Comparison of ENCODE assay signal across 30 cellular contexts in genomic region chr9:136336156-136336860, GRCh38. TPM values are rescaled to one million over a fixed set of nuclear protein-coding genes. Genes with fewer than 3 reads are reported as not detected.
A peak's percentile ranks its signal among the peaks of the same experiment; 100 is the strongest.
DNase-seq lines count a peak whose midpoint lies in the region; ATAC-seq and TF ChIP-seq lines count a peak whose summit lies in the region.
"Had no signal": no experiment of that assay in that cellular context is flagged by ENCODE, and none has a peak within 500 bp of the region (broad histone marks: within the 10 kb centered on the region; RNA-seq: fewer than 3 reads in every experiment).

No MANE protein-coding gene starts in this region.

- H3K14ac ChIP-seq in IMR-90 (replicated peaks; ENCODE audit: low read depth, low read length) (no peak overlapping the region), mesenchymal stem cell (ENCODE audit: low read length in 2 of 2) (no peak overlapping the region)

- H3K4me2 ChIP-seq in IMR-90 (ENCODE audit: low read depth, low read length) (no peak overlapping the region), mesenchymal stem cell (ENCODE audit: low read length, poor library complexity, severe bottlenecking) (no peak overlapping the region), hepatocyte (no peak overlapping the region)

- H3K9me2 ChIP-seq in hepatocyte (replicated peaks; ENCODE audit: insufficient read depth) = no peaks in the 10 kb centered on the region

- H3K4me3 ChIP-seq in IMR-90 (ENCODE audit: insufficient read depth, low read depth, low read length) (no peak overlapping the region), brain microvascular endothelial cell (ENCODE audit: low read depth, low read length) (no peak overlapping the region), mesenchymal stem cell (ENCODE audit: insufficient read depth in 1 of 2, low read depth in 1 of 2, low read length in 2 of 2) (no peak overlapping the region), hepatocyte (no peak overlapping the region)
- H3K4me3 ChIP-seq: adrenal gland, breast epithelium, prostate gland, thoracic aorta, vagina had no signal

- no peak for TF ChIP-seq POLR2A in IMR-90 (IDR thresholded peaks at IDR 0.05; ENCODE audit: low read depth, low read length)

- whole genome bisulfite sequencing in IMR-90 (ENCODE audit: extremely low coverage in 2 of 2, insufficient read length in 1 of 2), 2 experiments = 75% methylated on average over 18 of the region's 30 CpGs; no CpG with 5 or more reads in 1 of the 2 experiments
- 77% methylated on average over 30 of the region's 30 CpGs for WGBS in mesenchymal stem cell
- 94% methylated on average over 24 of the region's 30 CpGs for WGBS in hepatocyte (ENCODE audit: low lambda C conversion rate, missing lambda C conversion rate)

- peak overlapping the region; percentile 73 for H3K27ac ChIP-seq in IMR-90 (ENCODE audit: insufficient read depth, low read length)
- no peak overlapping the region for H3K27ac ChIP-seq in brain microvascular endothelial cell
- H3K27ac ChIP-seq in mesenchymal stem cell (ENCODE audit: low read length, poor library complexity, severe bottlenecking) = no peak overlapping the region
- H3K27ac ChIP-seq in hepatocyte = no peak overlapping the region
- H3K27ac ChIP-seq: adrenal gland, prostate gland, thoracic aorta, vagina had no signal

- H2BK5ac ChIP-seq in IMR-90 (ENCODE audit: low read depth, low read length, poor library complexity, severe bottlenecking) = peak overlapping the region; percentile 46
- no peak overlapping the region for H2BK5ac ChIP-seq in mesenchymal stem cell (ENCODE audit: low read depth, low read length, poor library complexity, severe bottlenecking)

- H3K27me3 ChIP-seq in IMR-90 (ENCODE audit: control insufficient read depth, insufficient read depth, low read length) (no peaks in the 10 kb centered on the region), brain microvascular endothelial cell (replicated peaks) (no peaks in the 10 kb centered on the region), mesenchymal stem cell (ENCODE audit: control insufficient read depth in 1 of 2, insufficient read depth in 1 of 2, low read length in 2 of 2) (no peaks in the 10 kb centered on the region), hepatocyte (no peaks in the 10 kb centered on the region)
- H3K27me3 ChIP-seq: adrenal gland, breast epithelium, vagina had no signal

- H4K8ac ChIP-seq in IMR-90 (ENCODE audit: low read depth in 2 of 2, low read length in 2 of 2) (peak overlapping the region in 1 of 2 experiments; percentile 16; a peak in 1 of 4 replicates), mesenchymal stem cell (ENCODE audit: low read length) (no peak overlapping the region)

- TF ChIP-seq CTCF in IMR-90 (conservative IDR thresholded peaks at IDR 0.05; ENCODE audit: low read depth, low read length) = no peak
- no peak for TF ChIP-seq CTCF in brain microvascular endothelial cell (IDR thresholded peaks at IDR 0.05; ENCODE audit: low read depth, low read length, missing control alignments)
- TF ChIP-seq CTCF in hepatocyte (IDR thresholded peaks at IDR 0.05; ENCODE audit: poor library complexity) = no peak

- H2AK9ac ChIP-seq in IMR-90 (replicated peaks; ENCODE audit: low read depth, low read length, poor library complexity) = peak overlapping the region; percentile 74

- peaks cover 18% of the 10 kb centered on the region for H3K79me2 ChIP-seq in hepatocyte

- H2BK120ac ChIP-seq in IMR-90 (ENCODE audit: low read depth, low read length) (no peak overlapping the region), mesenchymal stem cell (ENCODE audit: low read depth, low read length) (no peak overlapping the region)

- H4K5ac ChIP-seq in IMR-90 (ENCODE audit: low read depth, low read length) = no peak overlapping the region

- H3K18ac ChIP-seq in IMR-90 (ENCODE audit: low read depth, low read length) (no peak overlapping the region; the same call in 1 of the 2 replicates), mesenchymal stem cell (ENCODE audit: low read depth in 1 of 2, low read length in 2 of 2) (no peak overlapping the region)

- peak; percentile 63 for DNase-seq in EH (ENCODE audit: low read depth)
- DNase-seq in IMR-90 = peak; percentile 60
- DNase-seq in brain microvascular endothelial cell = peak; percentile 38
- no peak for DNase-seq in mesenchymal stem cell
- no peak for DNase-seq in NK-92 treated with Interleukin-12 subunit alpha and Interleukin-12 subunit beta, amount 100 ng/mL, for 24 hours (lab: John Stamatoyannopoulos, UW)
- no peak for DNase-seq in activated T-cell treated with anti-CD3 and anti-CD28 coated beads, Interleukin-2, amount 50 U/mL, for 1 hour
- DNase-seq in stimulated activated CD4-positive, alpha-beta T cell treated with anti-CD3 and anti-CD28 coated beads, Interleukin-4, amount 100 ng/mL, for 4 hours = no peak
- no peak for DNase-seq in hepatocyte (ENCODE audit: low spot score)
- DNase-seq: activated CD4-positive, CD25-positive, alpha-beta regulatory T cell; activated CD8-positive, alpha-beta memory T cell treated with anti-CD3 and anti-CD28 coated beads, Interleukin-2, amount 10 ng/mL, durations not matched to agents 7 days and 5 days; activated naive CD4-positive, alpha-beta T cell treated with Interleukin-2 at 50 U/mL for 16 hours; activated T-cell treated with anti-CD3 and anti-CD28 coated beads, Interleukin-2, amount 50 U/mL, for 72 hours; CD4-positive, alpha-beta memory T cell; effector memory CD4-positive, alpha-beta T cell; foreskin melanocyte; KG1; mesendoderm; MM.1S; NCI-H1417 treated with DMSO at 0.1 percent for 48 hours; NCI-H2107; NCI-H446; OCI-M1; SW 1271 had no signal

- H2AFZ ChIP-seq in IMR-90 (replicated peaks; ENCODE audit: low read length, poor library complexity) (peak overlapping the region; percentile 43), mesenchymal stem cell (ENCODE audit: low read depth, low read length) (no peak overlapping the region), hepatocyte (no peak overlapping the region)

- H2BK12ac ChIP-seq in mesenchymal stem cell (ENCODE audit: low read length in 2 of 2) = no peak overlapping the region

- H3K9me1 ChIP-seq in IMR-90 (ENCODE audit: insufficient read depth, low read length) = peaks cover 6% of the 10 kb centered on the region; the same call in 1 of the 2 replicates

- H3K79me1 ChIP-seq in IMR-90 (ENCODE audit: low read depth in 1 of 2, low read length in 2 of 2) (peaks cover 4 to 78% of the 10 kb centered on the region in 2 experiments), mesenchymal stem cell (replicated peaks; ENCODE audit: low read length, poor library complexity, severe bottlenecking) (peaks cover 33% of the 10 kb centered on the region)

- BruUV-seq in IMR-90 (replicated peaks; lab: Mats Ljungman, UMichigan) = no TSS peak

- dilution Hi-C loops in IMR-90 (cut with HindIII; ENCODE audit: low sequenced_read_pairs, unreplicated experiment) = no loop called here

- H2AK5ac ChIP-seq in IMR-90 (ENCODE audit: low read depth, low read length) = peak overlapping the region; percentile 13; the same call in 1 of the 2 replicates
- H2AK5ac ChIP-seq in mesenchymal stem cell (ENCODE audit: low read length, severe bottlenecking) = peak overlapping the region; percentile 26

- POLR2A ChIA-PET in IMR-90 (lab: Charles Lee; ENCODE audit: unreplicated experiment) = no interaction called here

- H4K20me1 ChIP-seq in IMR-90 (ENCODE audit: insufficient read depth, low read length) (peaks cover 86% of the 10 kb centered on the region), hepatocyte (ENCODE audit: insufficient read depth, poor library complexity, severe bottlenecking) (peaks cover 10% of the 10 kb centered on the region)

- CTCF ChIA-PET in IMR-90 (lab: Yijun Ruan, JAX) = interaction anchor here (0.6 kb wide), 1 partner anchor 36 kb away, joined by 3 read pairs; no protein-coding TSS in a partner anchor

- intact Hi-C loops in IMR-90 (cut with micrococcal nuclease) = no loop called here

- H3K9me3 ChIP-seq in IMR-90 (ENCODE audit: control insufficient read depth, insufficient read depth, low read length) (no peaks in the 10 kb centered on the region), mesenchymal stem cell (ENCODE audit: control insufficient read depth, low read length) (no peaks in the 10 kb centered on the region), hepatocyte (ENCODE audit: low read depth) (no peaks in the 10 kb centered on the region)
- H3K9me3 ChIP-seq: adrenal gland, breast epithelium, prostate gland, thoracic aorta, vagina had no signal

- peak; percentile 63 for ATAC-seq in IMR-90 (ENCODE audit: low read depth)
- ATAC-seq: activated CD8-positive, alpha-beta memory T cell treated with anti-CD3 and anti-CD28 coated beads, Interleukin-2, amount 10 ng/mL, durations not matched to agents 7 days and 5 days; activated T-cell treated with anti-CD3 and anti-CD28 coated beads, Interleukin-2, amount 50 U/mL, for 72 hours had no signal

- H2BK20ac ChIP-seq in IMR-90 (ENCODE audit: low read depth, low read length) = no peak overlapping the region

- in situ Hi-C loops in IMR-90 (cut with MboI; ENCODE audit: low sequenced_read_pairs) (no loop called here), brain microvascular endothelial cell (cut with HindIII; ENCODE audit: low pct_ligation_motif_present, low sequenced_read_pairs) (no loop called here)

- H2BK15ac ChIP-seq in IMR-90 (ENCODE audit: low read depth, low read length) = no peak overlapping the region
- H2BK15ac ChIP-seq in mesenchymal stem cell (ENCODE audit: low read depth, poor library complexity, severe bottlenecking) = no peak overlapping the region

- H3K23ac ChIP-seq in IMR-90 (ENCODE audit: low read depth, low read length) (no peak overlapping the region), mesenchymal stem cell (ENCODE audit: low read length in 2 of 2) (no peak overlapping the region)

- H3K4ac ChIP-seq in IMR-90 (ENCODE audit: low read depth, low read length) (peak overlapping the region; percentile 16; the same call in 1 of the 2 replicates), mesenchymal stem cell (ENCODE audit: low read depth in 1 of 2, low read length in 2 of 2) (no peak overlapping the region)

- no peak overlapping the region for H3K56ac ChIP-seq in IMR-90 (ENCODE audit: extremely low read depth, insufficient read depth, low read length)

- H3K4me1 ChIP-seq in IMR-90 (ENCODE audit: control insufficient read depth, insufficient read depth, low read length) (peaks cover 14% of the 10 kb centered on the region), mesenchymal stem cell (ENCODE audit: control insufficient read depth, insufficient read depth, low read depth, low read length) (peaks cover 55% of the 10 kb centered on the region), hepatocyte (ENCODE audit: insufficient read depth) (no peaks in the 10 kb centered on the region)
- H3K4me1 ChIP-seq: breast epithelium, prostate gland, vagina had no signal

- TF ChIP-seq RAD21 in IMR-90 (IDR thresholded peaks at IDR 0.05; ENCODE audit: low read length) = no peak

- H3K36me3 ChIP-seq in IMR-90 (ENCODE audit: control insufficient read depth, insufficient read depth, low read length) (peaks cover 86% of the 10 kb centered on the region), brain microvascular endothelial cell (replicated peaks) (peaks cover 47% of the 10 kb centered on the region), mesenchymal stem cell (ENCODE audit: control insufficient read depth in 1 of 2, insufficient read depth in 2 of 2, low read depth in 1 of 2, low read length in 2 of 2) (peaks cover 44 to 95% of the 10 kb centered on the region in 2 experiments), hepatocyte (replicated peaks; ENCODE audit: insufficient read depth, low read depth) (no peaks in the 10 kb centered on the region)
- H3K36me3 ChIP-seq: breast epithelium had no signal

- H4K91ac ChIP-seq in IMR-90 (ENCODE audit: insufficient read depth, low read depth, low read length) (no peak overlapping the region), mesenchymal stem cell (ENCODE audit: low read length) (no peak overlapping the region)

- H3K9ac ChIP-seq in IMR-90 (ENCODE audit: low read depth, low read length) (no peak overlapping the region), mesenchymal stem cell (ENCODE audit: low read length) (no peak overlapping the region)

RNA-seq across cellular contexts. Expression of gene GPSM1, which starts 9.0 kb away (rescaled TPM):
- total RNA-seq in IMR-90 (2012; rRNA removed) (28.7 and 29.7 TPM in 2 replicates), hepatocyte (25.5 and 27.3 TPM in 2 replicates)
- polyA plus RNA-seq in IMR-90 (2012; rRNA removed) (71.2 and 91.4 TPM in 2 replicates), hepatocyte (27.2 and 30.0 TPM in 2 replicates)
- polyA plus RNA-seq in IMR-90 (2012; cell fraction: cytosol; rRNA removed) = 45.5 and 87.8 TPM in 2 replicates
- polyA plus RNA-seq in IMR-90 (2012; cell fraction: nucleus; rRNA removed; ENCODE audit: low replicate concordance) = 297 and 693 TPM in 2 replicates
- polyA plus RNA-seq in mesenchymal stem cell (2013, experiment 1 of 2) = 37.1 TPM
- polyA plus RNA-seq in mesenchymal stem cell (2013, experiment 2 of 2) = 35.2 TPM

RNA-seq across cellular contexts. Expression of gene DNLZ, which starts 27.2 kb away (rescaled TPM):
- 2.0 and 6.1 TPM in 2 replicates for total RNA-seq in IMR-90 (2012; rRNA removed)
- 11.4 and 20.3 TPM in 2 replicates for polyA plus RNA-seq in IMR-90 (2012; rRNA removed)
- polyA plus RNA-seq in IMR-90 (2012; cell fraction: cytosol; rRNA removed) = 19.7 and 40.1 TPM in 2 replicates
- polyA plus RNA-seq in IMR-90 (2012; cell fraction: nucleus; rRNA removed; ENCODE audit: low replicate concordance) = 8.7 and 31.6 TPM in 2 replicates
- 15.5 TPM for polyA plus RNA-seq in mesenchymal stem cell (2013, experiment 1 of 2)
- 16.8 TPM for polyA plus RNA-seq in mesenchymal stem cell (2013, experiment 2 of 2)
- 10.4 and 21.5 TPM in 2 replicates for total RNA-seq in hepatocyte
- 24.3 and 25.3 TPM in 2 replicates for polyA plus RNA-seq in hepatocyte

RNA-seq across cellular contexts. Expression of gene CCDC187, which starts 32.4 kb away (rescaled TPM):
- not detected in 2 replicates for total RNA-seq in IMR-90 (2012; rRNA removed)
- not detected in 2 replicates for polyA plus RNA-seq in IMR-90 (2012; rRNA removed)
- not detected in 2 replicates for polyA plus RNA-seq in IMR-90 (2012; cell fraction: cytosol; rRNA removed)
- polyA plus RNA-seq in IMR-90 (2012; cell fraction: nucleus; rRNA removed; ENCODE audit: low replicate concordance) = not detected in 2 replicates
- polyA plus RNA-seq in mesenchymal stem cell (2013, experiment 1 of 2) = under 0.01 TPM
- not detected for polyA plus RNA-seq in mesenchymal stem cell (2013, experiment 2 of 2)
- total RNA-seq in hepatocyte = 0.16 and 0.60 TPM in 2 replicates
- 0.23 and 0.75 TPM in 2 replicates for polyA plus RNA-seq in hepatocyte
- total RNA-seq: activated CD8-positive, alpha-beta memory T cell treated with anti-CD3 and anti-CD28 coated beads, Interleukin-2, amount 10 ng/mL, durations not matched to agents 7 days and 5 days; activated T-cell treated with anti-CD3 and anti-CD28 coated beads, Interleukin-2, amount 50 U/mL, for 72 hours; breast epithelium; CD4-positive, alpha-beta memory T cell; H4; myocyte; thoracic aorta; vagina had no signal
- polyA plus RNA-seq: CD4-positive, alpha-beta memory T cell had no signal

RNA-seq across cellular contexts. Expression of gene CARD9, which starts 37.2 kb away (rescaled TPM):
- 0.36 and 1.1 TPM in 2 replicates for total RNA-seq in IMR-90 (2012; rRNA removed)
- 1.5 and 1.9 TPM in 2 replicates for polyA plus RNA-seq in IMR-90 (2012; rRNA removed)
- 0.47 and 1.0 TPM in 2 replicates for polyA plus RNA-seq in IMR-90 (2012; cell fraction: cytosol; rRNA removed)
- 9.8 and 17.9 TPM in 2 replicates for polyA plus RNA-seq in IMR-90 (2012; cell fraction: nucleus; rRNA removed; ENCODE audit: low replicate concordance)
- 0.37 TPM for polyA plus RNA-seq in mesenchymal stem cell (2013, experiment 1 of 2)
- polyA plus RNA-seq in mesenchymal stem cell (2013, experiment 2 of 2) = 0.51 TPM
- total RNA-seq in hepatocyte = 0.68 and 0.80 TPM in 2 replicates
- polyA plus RNA-seq in hepatocyte = 1.5 and 2.5 TPM in 2 replicates

Comparison
In these comparisons a context has a peak if more than half of its experiments do, and no peak if none do; other contexts are left out.
1. DNase-seq: peak in EH (single experiment), IMR-90 (single experiment) and brain microvascular endothelial cell (single experiment); none in mesenchymal stem cell (single experiment), NK-92 treated with Interleukin-12 subunit alpha and Interleukin-12 subunit beta, amount 100 ng/mL, for 24 hours (single experiment), activated T-cell treated with anti-CD3 and anti-CD28 coated beads, Interleukin-2, amount 50 U/mL, for 1 hour (single experiment), stimulated activated CD4-positive, alpha-beta T cell treated with anti-CD3 and anti-CD28 coated beads, Interleukin-4, amount 100 ng/mL, for 4 hours (0 of 2) and hepatocyte (single experiment).